ENCODE assay signal across 15 cellular contexts in genomic region chr12:93134175-93134574, GRCh38.
DNase-seq lines count a peak whose midpoint lies in the region; ATAC-seq and TF ChIP-seq lines count a peak whose summit lies in the region.
"Had no signal": no experiment of that assay in that cellular context is flagged by ENCODE, and none has a peak within 500 bp of the region (broad histone marks: within the 10 kb centered on the region; RNA-seq: fewer than 3 reads in every experiment).

No MANE protein-coding gene starts in this region.

- ATAC-seq in PC-3, result no peak
- ATAC-seq in memory B cell (ENCODE audit: low read depth), result no peak
- ATAC-seq in GM18868 (IDR thresholded peaks at IDR 0.05; ENCODE audit: unreplicated experiment), result no peak
- no peak for ATAC-seq in stimulated activated effector memory CD8-positive, alpha-beta T cell treated with anti-CD3 and anti-CD28 coated beads, Interleukin-12 subunit alpha, Interleukin-12 subunit beta, amount 100 ng/mL, for 72 hours
- ATAC-seq: K562 had no signal

- H3K9me3 ChIP-seq in Caco-2, result no peaks in the 10 kb centered on the region
- H3K9me3 ChIP-seq in PC-3 (ENCODE audit: low read length), result no peaks in the 10 kb centered on the region
- H3K9me3 ChIP-seq in spleen, result no peaks in the 10 kb centered on the region
- H3K9me3 ChIP-seq in tibial artery, result no peaks in the 10 kb centered on the region
- H3K9me3 ChIP-seq: SJCRH30 had no signal

- H3K79me2 ChIP-seq in PC-3 (ENCODE audit: low read length), result no peaks in the 10 kb centered on the region

- H3K9me3 Mint-ChIP-seq in Caco-2 (ENCODE audit: unreplicated experiment) (no peaks in the 10 kb centered on the region), memory B cell (no peaks in the 10 kb centered on the region)
- H3K9me3 Mint-ChIP-seq in stimulated activated effector memory CD8-positive, alpha-beta T cell treated with anti-CD3 and anti-CD28 coated beads, Interleukin-12 subunit alpha, Interleukin-12 subunit beta, amount 100 ng/mL, for 72 hours, result no peaks in the 10 kb centered on the region

- peaks cover 56% of the 10 kb centered on the region for H3K4me1 Mint-ChIP-seq in Caco-2 (ENCODE audit: low read depth, unreplicated experiment)
- H3K4me1 Mint-ChIP-seq in memory B cell, result peaks cover 32% of the 10 kb centered on the region
- H3K4me1 Mint-ChIP-seq in stimulated activated effector memory CD8-positive, alpha-beta T cell treated with anti-CD3 and anti-CD28 coated beads, Interleukin-12 subunit alpha, Interleukin-12 subunit beta, amount 100 ng/mL, for 72 hours, result peaks cover 9% of the 10 kb centered on the region

- TF ChIP-seq POLR2A in spleen (IDR thresholded peaks at IDR 0.05), result no peak

- no peaks in the 10 kb centered on the region for H3K27me3 ChIP-seq in Caco-2 (replicated peaks; ENCODE audit: control insufficient read depth, insufficient read depth, low read length)
- no peaks in the 10 kb centered on the region for H3K27me3 ChIP-seq in PC-3 (ENCODE audit: low read length)
- H3K27me3 ChIP-seq in spleen (replicated peaks in 1 of 7), result no peaks in the 10 kb centered on the region
- no peaks in the 10 kb centered on the region for H3K27me3 ChIP-seq in tibial artery
- H3K27me3 ChIP-seq: SJCRH30 had no signal

- H3K4me1 ChIP-seq in Caco-2 (peaks cover 58% of the 10 kb centered on the region), PC-3 (ENCODE audit: insufficient read depth, low read length) (peaks cover 49% of the 10 kb centered on the region), spleen (peaks cover 0 to 68% (median 26%) of the 10 kb centered on the region in 6 donors), tibial artery (peaks cover 0 to 28% (median 4%) of the 10 kb centered on the region in 4 donors)

- POLR2A ChIA-PET in Caco-2 (lab: Charles Lee) (no interaction called here), PC-3 (lab: Charles Lee; ENCODE audit: unreplicated experiment) (interaction anchor here (0.6 kb wide), 1 partner anchor 328 kb away, joined by 4 read pairs; no protein-coding TSS in a partner anchor)

- BruUV-seq in Caco-2 (replicated peaks; lab: Mats Ljungman, UMichigan) (no TSS peak), PC-3 (replicated peaks; lab: Mats Ljungman, UMichigan) (no TSS peak)

- H3K27me3 Mint-ChIP-seq in Caco-2 (ENCODE audit: insufficient read depth, unreplicated experiment) (no peaks in the 10 kb centered on the region), memory B cell (no peaks in the 10 kb centered on the region)

- H3K4me2 ChIP-seq in PC-3 (ENCODE audit: low read length), result peak overlapping the region; percentile 80; the same call in 1 of the 2 replicates

- TF ChIP-seq CTCF in Caco-2 (IDR thresholded peaks at IDR 0.05; ENCODE audit: insufficient read depth in 1 of 2, low read depth in 1 of 2, low read length in 1 of 2, severe bottlenecking in 1 of 2, unreplicated experiment in 1 of 2) (no peak), PC-3 (conservative IDR thresholded peaks at IDR 0.05; ENCODE audit: low read depth, low read length) (no peak), spleen (IDR thresholded peaks at IDR 0.05 in 8 of 11, conservative IDR thresholded peaks at IDR 0.05 in 3 of 11) (no peak), tibial artery (IDR thresholded peaks at IDR 0.05) (no peak)

- no peaks in the 10 kb centered on the region for H3K9me2 ChIP-seq in PC-3 (replicated peaks; ENCODE audit: low read length)

- CTCF ChIA-PET in Caco-2 (lab: Charles Lee) (no interaction called here), PC-3 (lab: Charles Lee) (interaction anchor here (1.1 kb wide), 1 partner anchor 246 kb away, joined by 3 read pairs; no protein-coding TSS in a partner anchor)

- H3K4me3 Mint-ChIP-seq in Caco-2 (ENCODE audit: unreplicated experiment) (no peak overlapping the region), memory B cell (no peak overlapping the region)
- H3K4me3 Mint-ChIP-seq in stimulated activated effector memory CD8-positive, alpha-beta T cell treated with anti-CD3 and anti-CD28 coated beads, Interleukin-12 subunit alpha, Interleukin-12 subunit beta, amount 100 ng/mL, for 72 hours, result no peak overlapping the region

- DNase-seq in Caco-2, result no peak
- DNase-seq in PC-3, result no peak
- no peak for DNase-seq in memory B cell (ENCODE audit: low spot score in 2 of 2)
- DNase-seq in spleen, result no peak
- no peak for DNase-seq in tibial artery
- DNase-seq in stimulated activated effector memory CD8-positive, alpha-beta T cell treated with anti-CD3 and anti-CD28 coated beads, Interleukin-12 subunit alpha, Interleukin-12 subunit beta, amount 100 ng/mL, for 72 hours (ENCODE audit: low spot score in 2 of 2), result no peak
- DNase-seq: DMS 273 treated with DMSO at 0.1 percent for 48 hours; H7; NCI-H1417 treated with DMSO at 0.1 percent for 48 hours; NCI-H1930; NCI-H526 treated with DMSO at 0.1 percent for 48 hours; NK-92 treated with Interleukin-12 subunit alpha and Interleukin-12 subunit beta, amount 100 ng/mL, for 24 hours; SJCRH30 had no signal

- no peaks in the 10 kb centered on the region for H3K36me3 ChIP-seq in Caco-2 (ENCODE audit: control insufficient read depth, insufficient read depth, low read length)
- no peaks in the 10 kb centered on the region for H3K36me3 ChIP-seq in PC-3 (ENCODE audit: low read depth, low read length)
- H3K36me3 ChIP-seq in spleen, result no peaks in the 10 kb centered on the region
- no peaks in the 10 kb centered on the region for H3K36me3 ChIP-seq in tibial artery
- H3K36me3 ChIP-seq: SJCRH30 had no signal

- H3K9ac ChIP-seq in PC-3 (ENCODE audit: low read length), result no peak overlapping the region

- intact Hi-C loops in Caco-2 (cut with micrococcal nuclease; ENCODE audit: unreplicated experiment) (no loop called here), PC-3 (cut with micrococcal nuclease) (loop anchor here (2.0 to 10.0 kb wide), 3 partner anchors 33 to 349 kb away; no protein-coding TSS in a partner anchor), spleen (cut with DNase I; ENCODE audit: low total_unique reads) (no loop called here), tibial artery (cut with DNase I; ENCODE audit: low total_unique reads) (no loop called here)

- H2AFZ ChIP-seq in PC-3 (ENCODE audit: low read length), result no peak overlapping the region

- 60 to 93% (median 85%) methylated on average over 5 of the region's 5 CpGs for WGBS in spleen, 5 donors

- no peak overlapping the region for H3K4me3 ChIP-seq in Caco-2 (ENCODE audit: low read depth, low read length)
- no peak overlapping the region for H3K4me3 ChIP-seq in PC-3 (ENCODE audit: low read length)
- no peak overlapping the region for H3K4me3 ChIP-seq in spleen
- H3K4me3 ChIP-seq in tibial artery, result no peak overlapping the region
- H3K4me3 ChIP-seq: K562, SJCRH30 had no signal

- H3K36me3 Mint-ChIP-seq in Caco-2 (ENCODE audit: insufficient read depth, unreplicated experiment) (peaks cover 4% of the 10 kb centered on the region), memory B cell (no peaks in the 10 kb centered on the region)
- H3K36me3 Mint-ChIP-seq in stimulated activated effector memory CD8-positive, alpha-beta T cell treated with anti-CD3 and anti-CD28 coated beads, Interleukin-12 subunit alpha, Interleukin-12 subunit beta, amount 100 ng/mL, for 72 hours, result no peaks in the 10 kb centered on the region

- no peaks in the 10 kb centered on the region for H3F3A ChIP-seq in PC-3 (ENCODE audit: low read length, unreplicated experiment)

- H3K27ac ChIP-seq in PC-3 (ENCODE audit: low read length) (no peak overlapping the region), spleen (peak overlapping the region in 6 of 8 donors; percentile 69 to 84 (median 83)), tibial artery (no peak overlapping the region)
- H3K27ac ChIP-seq: SJCRH30 had no signal

- H4K20me1 ChIP-seq in PC-3 (ENCODE audit: low read length), result no peaks in the 10 kb centered on the region

- peak overlapping the region; percentile 84 for H3K27ac Mint-ChIP-seq in Caco-2 (ENCODE audit: unreplicated experiment)
- H3K27ac Mint-ChIP-seq in memory B cell, result peak overlapping the region; percentile 86
- no peak overlapping the region for H3K27ac Mint-ChIP-seq in stimulated activated effector memory CD8-positive, alpha-beta T cell treated with anti-CD3 and anti-CD28 coated beads, Interleukin-12 subunit alpha, Interleukin-12 subunit beta, amount 100 ng/mL, for 72 hours

Comparison
In these comparisons a context has a peak if more than half of its experiments do, and no peak if none do; other contexts are left out.
1. H3K27ac ChIP-seq: peak in spleen (6 of 8); none in PC-3 (single experiment) and tibial artery (0 of 2).